ENCODE assay signal across 1 cellular context in the genomic region with DNA sequence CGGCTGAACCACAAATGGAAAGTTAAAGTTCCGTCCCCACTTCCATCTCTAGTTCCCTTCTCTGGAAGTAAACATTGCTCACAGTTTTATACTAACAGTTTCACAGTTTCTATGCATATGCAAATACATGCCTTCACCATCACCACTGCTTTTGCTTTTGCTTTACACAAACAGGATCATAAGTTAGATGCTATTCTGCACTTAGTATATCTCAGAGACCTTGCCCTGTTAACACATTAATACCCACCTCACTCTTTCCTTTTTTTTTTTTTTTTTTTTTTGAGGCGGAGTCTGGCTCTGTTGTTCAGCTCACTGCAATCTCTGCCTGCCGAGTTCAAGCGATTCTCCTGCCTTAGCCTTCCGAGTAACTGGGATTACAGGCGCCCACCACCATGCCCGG.
TF ChIP-seq lines count a peak whose summit lies in the region.

No MANE protein-coding gene starts in this region.

TF ChIP-seq in H1, 55 proteins besides CTCF, POLR2A, EP300 and RAD21:
- TF ChIP-seq SRF (IDR thresholded peaks at IDR 0.05; ENCODE audit: low read depth, low read length) (no peak), SP2 (IDR thresholded peaks at IDR 0.05; ENCODE audit: low read length) (no peak), ZNF274 (IDR thresholded peaks at IDR 0.05; ENCODE audit: borderline replicate concordance, extremely low read depth, low read length) (no peak), EGR1 (IDR thresholded peaks at IDR 0.05; ENCODE audit: borderline replicate concordance, low read depth, low read length) (no peak), EZH2 (IDR thresholded peaks at IDR 0.05; ENCODE audit: low read depth, low read length, severe bottlenecking) (no peak), CTBP2 (IDR thresholded peaks at IDR 0.05; ENCODE audit: borderline replicate concordance, insufficient read depth, insufficient read length, low read length) (no peak), TAF1 (IDR thresholded peaks at IDR 0.05; ENCODE audit: low read depth, low read length) (no peak)
- TF ChIP-seq, protein P1, sequence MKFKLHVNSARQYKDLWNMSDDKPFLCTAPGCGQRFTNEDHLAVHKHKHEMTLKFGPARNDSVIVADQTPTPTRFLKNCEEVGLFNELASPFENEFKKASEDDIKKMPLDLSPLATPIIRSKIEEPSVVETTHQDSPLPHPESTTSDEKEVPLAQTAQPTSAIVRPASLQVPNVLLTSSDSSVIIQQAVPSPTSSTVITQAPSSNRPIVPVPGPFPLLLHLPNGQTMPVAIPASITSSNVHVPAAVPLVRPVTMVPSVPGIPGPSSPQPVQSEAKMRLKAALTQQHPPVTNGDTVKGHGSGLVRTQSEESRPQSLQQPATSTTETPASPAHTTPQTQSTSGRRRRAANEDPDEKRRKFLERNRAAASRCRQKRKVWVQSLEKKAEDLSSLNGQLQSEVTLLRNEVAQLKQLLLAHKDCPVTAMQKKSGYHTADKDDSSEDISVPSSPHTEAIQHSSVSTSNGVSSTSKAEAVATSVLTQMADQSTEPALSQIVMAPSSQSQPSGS (IDR thresholded peaks at IDR 0.05; ENCODE audit: low read length): no peak
- TF ChIP-seq, protein P2, sequence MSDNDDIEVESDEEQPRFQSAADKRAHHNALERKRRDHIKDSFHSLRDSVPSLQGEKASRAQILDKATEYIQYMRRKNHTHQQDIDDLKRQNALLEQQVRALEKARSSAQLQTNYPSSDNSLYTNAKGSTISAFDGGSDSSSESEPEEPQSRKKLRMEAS (IDR thresholded peaks at IDR 0.05): no peak
